In the genomic region with DNA sequence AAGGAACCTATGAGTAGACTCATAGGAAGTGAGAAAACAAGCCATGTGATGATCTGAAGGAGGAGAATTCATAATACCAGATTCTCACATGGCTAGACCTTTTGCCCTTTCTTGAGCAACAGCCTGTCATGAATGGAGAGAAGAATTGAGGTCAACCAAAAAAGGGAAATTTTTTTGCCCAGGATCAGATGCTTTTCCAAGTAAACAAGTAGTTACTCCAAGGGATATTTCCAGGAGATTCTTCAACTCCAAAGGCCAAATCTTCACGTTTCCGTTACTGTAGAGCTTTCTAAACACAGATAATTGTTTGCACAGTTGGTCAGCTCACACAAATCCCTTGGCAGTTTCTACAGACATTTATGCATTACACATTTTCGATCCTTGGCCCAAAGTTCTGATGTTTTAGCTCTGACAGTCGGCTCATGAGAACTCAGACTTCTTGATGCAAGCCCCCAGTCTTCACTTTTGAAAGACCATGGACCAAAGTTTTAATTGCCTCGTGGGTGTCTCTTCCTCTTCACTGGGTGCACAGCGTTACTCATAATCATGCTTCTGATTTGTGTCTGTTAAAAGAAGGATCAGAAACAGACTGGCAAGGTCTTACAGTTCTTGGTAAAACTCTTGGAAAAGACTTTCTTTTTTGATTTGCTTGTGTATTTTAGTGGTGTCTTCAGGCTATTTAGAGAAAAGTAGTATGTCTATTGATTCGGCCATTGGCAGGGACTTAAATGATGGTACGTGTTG, we compare ENCODE assay signal across 22 cellular contexts.
DNase-seq lines count a peak whose midpoint lies in the region; ATAC-seq, FAIRE-seq and TF ChIP-seq lines count a peak whose summit lies in the region.
"Had no signal": no experiment of that assay in that cellular context is flagged by ENCODE, and none has a peak within 500 bp of the region (broad histone marks: within the 10 kb centered on the region; RNA-seq: fewer than 3 reads in every experiment).

No MANE protein-coding gene starts in this region.

- peak overlapping the region; percentile 81 for H3K27ac Mint-ChIP-seq in activated T-cell treated with anti-CD3 and anti-CD28 coated beads, Interleukin-2, amount 50 U/mL, for 72 hours
- no peak overlapping the region for H3K27ac Mint-ChIP-seq in Calu3 (ENCODE audit: unreplicated experiment)
- H3K27ac Mint-ChIP-seq: activated naive CD8-positive, alpha-beta T cell treated with anti-CD3 and anti-CD28 coated beads for 36 hours; stimulated activated naive B cell treated with anti-CD40 and anti-IgM and Interleukin-4, amounts not matched to agents 10 μg/mL and 1 μg/mL and 100 μg/mL, for 72 hours had no signal

- H2AK5ac ChIP-seq in mesenchymal stem cell (ENCODE audit: low read length, severe bottlenecking), result no peak overlapping the region

- H3K27me3 Mint-ChIP-seq in activated T-cell treated with anti-CD3 and anti-CD28 coated beads, Interleukin-2, amount 50 U/mL, for 72 hours (ENCODE audit: low read depth), result peaks cover 5% of the 10 kb centered on the region
- H3K27me3 Mint-ChIP-seq in Calu3 (ENCODE audit: unreplicated experiment), result peaks cover 28% of the 10 kb centered on the region
- H3K27me3 Mint-ChIP-seq: activated naive CD8-positive, alpha-beta T cell treated with anti-CD3 and anti-CD28 coated beads for 36 hours; stimulated activated naive B cell treated with anti-CD40 and anti-IgM and Interleukin-4, amounts not matched to agents 10 μg/mL and 1 μg/mL and 100 μg/mL, for 72 hours had no signal

- no peak overlapping the region for H3K27ac ChIP-seq in mesenchymal stem cell (ENCODE audit: low read length, poor library complexity, severe bottlenecking)
- H3K27ac ChIP-seq: C4-2B, neutrophil, RWPE1, upper lobe of right lung had no signal

- no peak overlapping the region for H4K91ac ChIP-seq in mesenchymal stem cell (ENCODE audit: low read length)

- BruUV-seq in Calu3 (replicated peaks; lab: Mats Ljungman, UMichigan), result no TSS peak

- no peak overlapping the region for H2BK120ac ChIP-seq in mesenchymal stem cell (ENCODE audit: low read depth, low read length)

- peaks cover 0 to 3% of the 10 kb centered on the region in 2 donors for H3K36me3 Mint-ChIP-seq in activated T-cell treated with anti-CD3 and anti-CD28 coated beads, Interleukin-2, amount 50 U/mL, for 72 hours (ENCODE audit: insufficient read depth in 2 of 2)
- H3K36me3 Mint-ChIP-seq in Calu3 (ENCODE audit: insufficient read depth, unreplicated experiment), result no peaks in the 10 kb centered on the region
- H3K36me3 Mint-ChIP-seq: activated naive CD8-positive, alpha-beta T cell treated with anti-CD3 and anti-CD28 coated beads for 36 hours; stimulated activated naive B cell treated with anti-CD40 and anti-IgM and Interleukin-4, amounts not matched to agents 10 μg/mL and 1 μg/mL and 100 μg/mL, for 72 hours had no signal

- no peaks in the 10 kb centered on the region for H3K36me3 ChIP-seq in mesenchymal stem cell (ENCODE audit: control insufficient read depth in 1 of 2, insufficient read depth in 2 of 2, low read depth in 1 of 2, low read length in 2 of 2)
- H3K36me3 ChIP-seq: neutrophil, upper lobe of right lung had no signal

- peak; percentile 42 for FAIRE-seq in urothelium cell line (lab: Jason Lieb, UNC)
- FAIRE-seq: GM12892 had no signal

- no peak for DNase-seq in activated T-cell treated with anti-CD3 and anti-CD28 coated beads, Interleukin-2, amount 50 U/mL, for 72 hours
- no peak for DNase-seq in activated T-cell treated with anti-CD3 and anti-CD28 coated beads, Interleukin-2, amount 50 U/mL, for 48 hours
- DNase-seq in fibroblast of villous mesenchyme (ENCODE audit: low read depth), result peak; percentile 66
- DNase-seq in mesenchymal stem cell, result peak; percentile 40
- no peak for DNase-seq in urothelium cell line (ENCODE audit: low spot score)
- DNase-seq in foreskin melanocyte, result no peak
- DNase-seq in SW 1271 (lab: John Stamatoyannopoulos, UW), result no peak
- no peak for DNase-seq in Calu3
- DNase-seq: activated CD4-positive, alpha-beta T cell treated with anti-CD3 and anti-CD28 coated beads for 1 hour; activated naive CD8-positive, alpha-beta T cell treated with anti-CD3 and anti-CD28 coated beads for 36 hours; foreskin fibroblast; GF-D8; Karpas-422; NCI-H1092; NCI-H2107; NCI-H510A treated with DMSO at 0.1 percent for 48 hours; stimulated activated naive B cell treated with anti-CD40 and anti-IgM and Interleukin-4, amounts not matched to agents 10 μg/mL and 1 μg/mL and 100 μg/mL, for 72 hours; upper lobe of right lung had no signal

- no peak overlapping the region for H2BK15ac ChIP-seq in mesenchymal stem cell (ENCODE audit: low read depth, poor library complexity, severe bottlenecking)

- no peaks in the 10 kb centered on the region for H3K9me3 Mint-ChIP-seq in activated T-cell treated with anti-CD3 and anti-CD28 coated beads, Interleukin-2, amount 50 U/mL, for 72 hours
- H3K9me3 Mint-ChIP-seq in Calu3 (ENCODE audit: low read depth, unreplicated experiment), result no peaks in the 10 kb centered on the region
- H3K9me3 Mint-ChIP-seq: activated naive CD8-positive, alpha-beta T cell treated with anti-CD3 and anti-CD28 coated beads for 36 hours had no signal

- peak overlapping the region in 1 of 2 experiments; percentile 12 for H3K4ac ChIP-seq in mesenchymal stem cell (ENCODE audit: low read depth in 1 of 2, low read length in 2 of 2)

- H3K9me3 ChIP-seq in mesenchymal stem cell (ENCODE audit: control insufficient read depth, low read length), result no peaks in the 10 kb centered on the region
- H3K9me3 ChIP-seq: neutrophil, upper lobe of right lung had no signal

- H3K4me3 Mint-ChIP-seq in activated T-cell treated with anti-CD3 and anti-CD28 coated beads, Interleukin-2, amount 50 U/mL, for 72 hours, result peak overlapping the region in 1 of 2 donors; percentile 10
- H3K4me3 Mint-ChIP-seq in Calu3 (ENCODE audit: low read depth, unreplicated experiment), result no peak overlapping the region
- H3K4me3 Mint-ChIP-seq: activated naive CD8-positive, alpha-beta T cell treated with anti-CD3 and anti-CD28 coated beads for 36 hours; stimulated activated naive B cell treated with anti-CD40 and anti-IgM and Interleukin-4, amounts not matched to agents 10 μg/mL and 1 μg/mL and 100 μg/mL, for 72 hours had no signal

- TF ChIP-seq CTCF in fibroblast of villous mesenchyme (IDR thresholded peaks at IDR 0.05; ENCODE audit: insufficient read depth, low read depth, low read length) (no peak), Calu3 (IDR thresholded peaks at IDR 0.05; ENCODE audit: unreplicated experiment) (no peak)

- H3K18ac ChIP-seq in mesenchymal stem cell (ENCODE audit: low read depth in 1 of 2, low read length in 2 of 2), result peak overlapping the region in 1 of 2 experiments; percentile 17

- H3K27me3 ChIP-seq in mesenchymal stem cell (ENCODE audit: control insufficient read depth in 1 of 2, insufficient read depth in 1 of 2, low read length in 2 of 2), result no peaks in the 10 kb centered on the region
- H3K27me3 ChIP-seq: upper lobe of right lung had no signal

- no peaks in the 10 kb centered on the region for H3K4me1 ChIP-seq in mesenchymal stem cell (ENCODE audit: control insufficient read depth, insufficient read depth, low read depth, low read length)
- H3K4me1 ChIP-seq: upper lobe of right lung had no signal

- H3K23ac ChIP-seq in mesenchymal stem cell (ENCODE audit: low read length in 2 of 2), result no peak overlapping the region

- H4K8ac ChIP-seq in mesenchymal stem cell (ENCODE audit: low read length), result no peak overlapping the region

- CTCF ChIA-PET in Calu3 (lab: Charles Lee), result interaction anchor here (0.8 kb wide), 1 partner anchor 25 kb away, joined by 3 read pairs; no protein-coding TSS in a partner anchor

- no peak for ATAC-seq in activated T-cell treated with anti-CD3 and anti-CD28 coated beads, Interleukin-2, amount 50 U/mL, for 72 hours (replicated peaks in 1 of 2)
- ATAC-seq: stimulated activated naive B cell treated with anti-CD40 and anti-IgM and Interleukin-4, amounts not matched to agents 10 μg/mL and 1 μg/mL and 100 μg/mL, for 72 hours; upper lobe of right lung had no signal

- no peak overlapping the region for H2BK12ac ChIP-seq in mesenchymal stem cell (ENCODE audit: low read length in 2 of 2)

- H3K4me3 ChIP-seq in fibroblast of villous mesenchyme (ENCODE audit: low read depth, low read length), result no peak overlapping the region
- peak overlapping the region in 1 of 2 experiments; percentile 17 for H3K4me3 ChIP-seq in mesenchymal stem cell (ENCODE audit: insufficient read depth in 1 of 2, low read depth in 1 of 2, low read length in 2 of 2)
- H3K4me3 ChIP-seq: upper lobe of right lung had no signal

- no peak overlapping the region for H3K14ac ChIP-seq in mesenchymal stem cell (ENCODE audit: low read length in 2 of 2)

- peak overlapping the region; percentile 78 for H3K9ac ChIP-seq in mesenchymal stem cell (ENCODE audit: low read length)

- H3K4me2 ChIP-seq in mesenchymal stem cell (ENCODE audit: low read length, poor library complexity, severe bottlenecking), result no peak overlapping the region

- H2BK5ac ChIP-seq in mesenchymal stem cell (ENCODE audit: low read depth, low read length, poor library complexity, severe bottlenecking), result no peak overlapping the region

- H2AFZ ChIP-seq in mesenchymal stem cell (ENCODE audit: low read depth, low read length), result no peak overlapping the region

- H3K79me1 ChIP-seq in mesenchymal stem cell (replicated peaks; ENCODE audit: low read length, poor library complexity, severe bottlenecking), result no peaks in the 10 kb centered on the region

- WGBS in mesenchymal stem cell, result 93% methylated on average over 8 of the region's 8 CpGs

- intact Hi-C loops in Calu3 (cut with micrococcal nuclease; ENCODE audit: unreplicated experiment), result no loop called here

- H3K4me1 Mint-ChIP-seq in activated T-cell treated with anti-CD3 and anti-CD28 coated beads, Interleukin-2, amount 50 U/mL, for 72 hours (ENCODE audit: low read depth), result peaks cover 39% of the 10 kb centered on the region
- H3K4me1 Mint-ChIP-seq in Calu3 (ENCODE audit: low read depth, unreplicated experiment), result no peaks in the 10 kb centered on the region
- H3K4me1 Mint-ChIP-seq: activated naive CD8-positive, alpha-beta T cell treated with anti-CD3 and anti-CD28 coated beads for 36 hours had no signal

Comparison
In these comparisons a context has a peak if more than half of its experiments do, and no peak if none do; other contexts are left out.
1. DNase-seq: peak in fibroblast of villous mesenchyme (single experiment) and mesenchymal stem cell (single experiment); none in activated T-cell treated with anti-CD3 and anti-CD28 coated beads, Interleukin-2, amount 50 U/mL, for 72 hours (0 of 2), activated T-cell treated with anti-CD3 and anti-CD28 coated beads, Interleukin-2, amount 50 U/mL, for 48 hours (0 of 2), urothelium cell line (single experiment), foreskin melanocyte (single experiment), SW 1271 (0 of 2) and Calu3 (single experiment).